33 cellular contexts compared by ENCODE assay signal in the genomic region with DNA sequence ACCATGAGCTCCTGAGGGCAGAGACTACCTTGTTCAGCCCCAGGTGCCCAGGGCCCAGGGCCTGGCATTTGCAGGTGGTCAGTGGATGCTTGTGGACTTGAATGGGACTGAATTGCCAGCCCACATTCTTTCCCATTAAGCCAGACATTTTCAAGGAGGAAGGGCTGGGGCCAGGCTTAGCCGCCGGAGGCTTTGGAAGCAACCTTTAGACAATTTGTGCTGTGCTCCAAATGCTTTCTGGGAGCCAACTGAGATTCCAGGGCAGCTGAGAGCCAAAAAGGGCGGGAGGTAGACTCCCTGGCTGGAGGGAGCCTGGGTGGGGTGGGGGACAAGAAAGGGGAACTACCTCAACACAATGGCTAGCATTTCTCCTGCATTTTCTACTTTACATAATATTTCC. TPM values are rescaled to one million over a fixed set of nuclear protein-coding genes. Genes with fewer than 3 reads are reported as not detected.
DNase-seq lines count a peak whose midpoint lies in the region; ATAC-seq and TF ChIP-seq lines count a peak whose summit lies in the region.
"Had no signal": no experiment of that assay in that cellular context is flagged by ENCODE, and none has a peak within 500 bp of the region (broad histone marks: within the 10 kb centered on the region; RNA-seq: fewer than 3 reads in every experiment).

No MANE protein-coding gene starts in this region.

- no peak for TF ChIP-seq POLR2A in suprapubic skin (IDR thresholded peaks at IDR 0.05)

- no peaks in the 10 kb centered on the region for H3K9me3 ChIP-seq in PC-9 (ENCODE audit: insufficient read depth, low read depth)
- H3K9me3 ChIP-seq in heart right ventricle, result no peaks in the 10 kb centered on the region
- no peaks in the 10 kb centered on the region for H3K9me3 ChIP-seq in lower lobe of right lung
- H3K9me3 ChIP-seq in suprapubic skin, result no peaks in the 10 kb centered on the region
- H3K9me3 ChIP-seq in mucosa of descending colon, result no peaks in the 10 kb centered on the region
- H3K9me3 ChIP-seq: body of pancreas, esophagus squamous epithelium, neutrophil had no signal

- no peak for TF ChIP-seq CTCF in PC-9 (conservative IDR thresholded peaks at IDR 0.05)
- TF ChIP-seq CTCF in heart right ventricle (IDR thresholded peaks at IDR 0.05), result no peak
- TF ChIP-seq CTCF in lower lobe of right lung (IDR thresholded peaks at IDR 0.05), result no peak
- no peak for TF ChIP-seq CTCF in suprapubic skin (IDR thresholded peaks at IDR 0.05)
- TF ChIP-seq CTCF in mucosa of descending colon (IDR thresholded peaks at IDR 0.05), result no peak

- CTCF ChIA-PET in PC-9 (lab: Charles Lee), result no interaction called here

- peak overlapping the region; percentile 83 for H3K4me2 ChIP-seq in PC-9
- H3K4me2 ChIP-seq: KMS-11 had no signal

- DNase-seq in PC-9 (peak in 1 of 2 experiments; percentile 17), heart right ventricle (peak; percentile 46 to 54), lower lobe of right lung (no peak), suprapubic skin (ENCODE audit: low spot score in 2 of 2) (no peak), SHP77 (lab: John Stamatoyannopoulos, UW) (no peak), mucosa of descending colon (no peak), dermis blood vessel endothelial cell (no peak)
- DNase-seq in activated CD4-positive, alpha-beta T cell treated with anti-CD3 and anti-CD28 coated beads for 4 hours, result no peak
- DNase-seq: activated CD4-positive, CD25-positive, alpha-beta regulatory T cell treated with anti-CD3 and anti-CD28 coated beads, Interleukin-2, amount 50 U/mL, for 72 hours; activated CD8-positive, alpha-beta memory T cell treated with anti-CD3 and anti-CD28 coated beads, Interleukin-2, amount 50 U/mL, for 48 hours; activated CD8-positive, alpha-beta T cell treated with anti-CD3 and anti-CD28 coated beads for 36 hours; activated naive CD4-positive, alpha-beta T cell treated with anti-CD3 and anti-CD28 coated beads, Interleukin-2, amount 10 ng/mL, durations not matched to agents 7 days and 5 days; AML-193; body of pancreas; CD4-positive, CD25-positive, alpha-beta regulatory T cell; cerebellar nuclear complex; dorsolateral prefrontal cortex; esophagus squamous epithelium; hypothalamus; left colon; MM.1S; NCI-H2029 treated with DMSO at 0.1 percent for 48 hours; NCI-H526 treated with DMSO at 0.1 percent for 48 hours; NK-92 treated with Interleukin-12 subunit alpha and Interleukin-12 subunit beta, amount 100 ng/mL, for 24 hours; PC-3; posterior cingulate gyrus; SHP77 treated with DMSO at 0.1 percent for 48 hours; stimulated activated CD4-positive, alpha-beta T cell treated with anti-CD3 and anti-CD28 coated beads, Interleukin-4, amount 100 ng/mL, for 24 hours; substantia nigra had no signal

- H3K4me3 ChIP-seq in PC-9 (peak overlapping the region; percentile 38; the same call in 1 of the 2 replicates), heart right ventricle (no peak overlapping the region), lower lobe of right lung (no peak overlapping the region), suprapubic skin (no peak overlapping the region), mucosa of descending colon (no peak overlapping the region)
- H3K4me3 ChIP-seq: body of pancreas, dorsolateral prefrontal cortex, esophagus squamous epithelium had no signal

- no TSS peak for BruUV-seq in PC-9 (replicated peaks; lab: Mats Ljungman, UMichigan)

- H3K27ac ChIP-seq in PC-9, result peak overlapping the region; percentile 95
- H3K27ac ChIP-seq in heart right ventricle, result peak overlapping the region in 8 of 10 donors; percentile 24 to 79 (median 60)
- no peak overlapping the region for H3K27ac ChIP-seq in lower lobe of right lung
- peak overlapping the region; percentile 82 for H3K27ac ChIP-seq in suprapubic skin
- H3K27ac ChIP-seq: body of pancreas, dorsolateral prefrontal cortex, HL-60, KMS-11, neutrophil had no signal

- H3K36me3 ChIP-seq in PC-9 (ENCODE audit: low read depth), result no peaks in the 10 kb centered on the region
- no peaks in the 10 kb centered on the region for H3K36me3 ChIP-seq in heart right ventricle
- H3K36me3 ChIP-seq in lower lobe of right lung, result no peaks in the 10 kb centered on the region
- H3K36me3 ChIP-seq in suprapubic skin, result no peaks in the 10 kb centered on the region
- H3K36me3 ChIP-seq in mucosa of descending colon (ENCODE audit: low read depth), result no peaks in the 10 kb centered on the region
- H3K36me3 ChIP-seq: esophagus squamous epithelium, neutrophil had no signal

- H2AFZ ChIP-seq in PC-9, result no peak overlapping the region

- WGBS in heart right ventricle, 2 donors, result 20 to 43% methylated on average over 3 of the region's 3 CpGs
- WGBS in suprapubic skin, result 30% methylated on average over 3 of the region's 3 CpGs

- H3K4me1 ChIP-seq in PC-9 (replicated peaks; ENCODE audit: insufficient read depth), result peaks cover 49% of the 10 kb centered on the region
- peaks cover 3 to 31% (median 27%) of the 10 kb centered on the region in 9 donors for H3K4me1 ChIP-seq in heart right ventricle
- peaks cover 18% of the 10 kb centered on the region for H3K4me1 ChIP-seq in lower lobe of right lung
- peaks cover 28% of the 10 kb centered on the region for H3K4me1 ChIP-seq in suprapubic skin
- no peaks in the 10 kb centered on the region for H3K4me1 ChIP-seq in mucosa of descending colon (ENCODE audit: low read depth)
- H3K4me1 ChIP-seq: body of pancreas had no signal

- H3K79me2 ChIP-seq in PC-9 (ENCODE audit: low read depth), result no peaks in the 10 kb centered on the region

- TF ChIP-seq EP300 in suprapubic skin (IDR thresholded peaks at IDR 0.05), result no peak

- H4K20me1 ChIP-seq in PC-9 (ENCODE audit: insufficient read depth), result no peaks in the 10 kb centered on the region

- ATAC-seq in heart right ventricle (peak; percentile 30 to 82 (median 48)), lower lobe of right lung (peak; percentile 5 to 16), mucosa of descending colon (no peak)
- ATAC-seq: activated CD8-positive, alpha-beta T cell treated with anti-CD3 and anti-CD28 coated beads for 36 hours; body of pancreas; left colon; PC-3; stimulated activated effector memory CD8-positive, alpha-beta T cell treated with anti-CD3 and anti-CD28 coated beads, Interleukin-12 subunit alpha, Interleukin-12 subunit beta, amount 100 ng/mL, for 72 hours had no signal

- POLR2A ChIA-PET in PC-9 (lab: Charles Lee; ENCODE audit: unreplicated experiment), result interaction anchor here (0.6 kb wide), 1 partner anchor 41 kb away, joined by 7 read pairs; no protein-coding TSS in a partner anchor

- intact Hi-C loops in PC-9 (cut with micrococcal nuclease; ENCODE audit: unreplicated experiment) (no loop called here), heart right ventricle (cut with DNase I) (loop anchor here in 1 of 10 donors (5.0 kb wide), 1 partner anchor 44 kb away; no protein-coding TSS in a partner anchor), lower lobe of right lung (cut with DNase I) (no loop called here), mucosa of descending colon (cut with DNase I, micrococcal nuclease) (no loop called here)

- H3K27me3 ChIP-seq in PC-9 (ENCODE audit: insufficient read depth, low read depth) (no peaks in the 10 kb centered on the region), heart right ventricle (no peaks in the 10 kb centered on the region), lower lobe of right lung (ENCODE audit: low read depth) (no peaks in the 10 kb centered on the region), suprapubic skin (no peaks in the 10 kb centered on the region)
- H3K27me3 ChIP-seq: body of pancreas, dorsolateral prefrontal cortex, neutrophil had no signal

- H3K9me2 ChIP-seq in PC-9 (ENCODE audit: insufficient read depth), result no peaks in the 10 kb centered on the region

- peaks cover 36% of the 10 kb centered on the region for H3F3A ChIP-seq in PC-9 (ENCODE audit: insufficient read depth, low read depth)

RNA-seq across cellular contexts. Expression of a gene that starts 54.8 kb away (rescaled TPM):
- total RNA-seq in PC-9 (2021) (79.8 and 89.3 TPM in 2 replicates), heart right ventricle (100 to 1,000 TPM in 9 of 10 donors, 10 to 100 TPM in 1; 91.9 to 380 (median 166) TPM), lower lobe of right lung (390 TPM), suprapubic skin (100 to 1,000 TPM; 148 to 295 (median 170) TPM), mucosa of descending colon (100 to 1,000 TPM in 1 of 3 donors, 10 to 100 TPM in 2; 14.4 to 193 (median 49.1) TPM), dermis blood vessel endothelial cell (197 and 203 TPM in 2 replicates)
- 100 to 1,000 TPM; 134 to 173 TPM for polyA plus RNA-seq in heart right ventricle
- total RNA-seq: PC-3 had no signal
- polyA plus RNA-seq: CD4-positive, CD25-positive, alpha-beta regulatory T cell had no signal

Comparison
In these comparisons a context has a peak if more than half of its experiments do, and no peak if none do; other contexts are left out.
1. DNase-seq: peak in heart right ventricle (2 of 2); none in lower lobe of right lung (single experiment), suprapubic skin (0 of 2), SHP77 (0 of 2), mucosa of descending colon (0 of 3), activated CD4-positive, alpha-beta T cell treated with anti-CD3 and anti-CD28 coated beads for 4 hours (0 of 2) and dermis blood vessel endothelial cell (single experiment).